In the genomic region with DNA sequence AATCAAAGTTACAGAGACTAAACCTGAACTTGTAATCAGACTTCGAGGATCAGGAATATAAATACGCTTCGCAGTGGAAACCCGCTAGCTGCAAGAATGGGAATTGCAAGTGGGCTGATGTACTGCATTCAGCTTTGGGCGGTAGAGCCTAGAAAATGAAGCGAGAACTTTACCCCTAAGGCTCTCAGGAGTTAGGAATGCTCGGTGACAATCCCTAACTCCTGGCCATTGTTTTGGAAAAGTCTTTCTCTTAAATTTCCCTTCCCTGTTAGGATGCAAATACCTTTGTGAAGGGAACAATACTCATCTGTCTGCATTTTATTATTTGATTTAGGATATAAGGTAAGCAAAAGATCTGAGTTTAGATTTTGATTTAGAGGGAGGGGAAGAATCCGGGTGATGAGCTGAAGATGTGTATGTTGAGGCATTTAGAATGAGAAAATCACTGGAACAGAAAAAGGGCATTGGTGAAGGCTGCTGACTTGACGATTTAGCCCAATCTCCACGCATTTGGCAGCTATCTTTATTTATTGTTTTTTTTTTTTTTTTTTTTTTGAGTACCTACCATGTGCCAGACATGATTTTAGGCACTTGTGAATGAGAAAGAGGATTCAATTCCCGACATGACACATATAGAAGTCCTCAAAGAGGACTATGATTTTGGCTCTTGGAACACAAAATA, we compare ENCODE assay signal across 1 cellular context.
TF ChIP-seq lines count a peak whose summit lies in the region.

No MANE protein-coding gene starts in this region.

TF ChIP-seq in HepG2, 621 proteins besides CTCF, POLR2A, EP300 and RAD21 (continued from another document and continues in another):
- TF ChIP-seq ZNF646 (CRISPR knock-in tag; IDR thresholded peaks at IDR 0.05) = no peak
- TF ChIP-seq, protein P1, sequence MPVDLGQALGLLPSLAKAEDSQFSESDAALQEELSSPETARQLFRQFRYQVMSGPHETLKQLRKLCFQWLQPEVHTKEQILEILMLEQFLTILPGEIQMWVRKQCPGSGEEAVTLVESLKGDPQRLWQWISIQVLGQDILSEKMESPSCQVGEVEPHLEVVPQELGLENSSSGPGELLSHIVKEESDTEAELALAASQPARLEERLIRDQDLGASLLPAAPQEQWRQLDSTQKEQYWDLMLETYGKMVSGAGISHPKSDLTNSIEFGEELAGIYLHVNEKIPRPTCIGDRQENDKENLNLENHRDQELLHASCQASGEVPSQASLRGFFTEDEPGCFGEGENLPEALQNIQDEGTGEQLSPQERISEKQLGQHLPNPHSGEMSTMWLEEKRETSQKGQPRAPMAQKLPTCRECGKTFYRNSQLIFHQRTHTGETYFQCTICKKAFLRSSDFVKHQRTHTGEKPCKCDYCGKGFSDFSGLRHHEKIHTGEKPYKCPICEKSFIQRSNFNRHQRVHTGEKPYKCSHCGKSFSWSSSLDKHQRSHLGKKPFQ (CRISPR knock-in tag; IDR thresholded peaks at IDR 0.05; ENCODE audit: insufficient replicate concordance) = peak; percentile 15
- no peak for TF ChIP-seq ZFY (CRISPR knock-in tag; IDR thresholded peaks at IDR 0.05)
- no peak for TF ChIP-seq HDAC1 (CRISPR knock-in tag; IDR thresholded peaks at IDR 0.05)
- TF ChIP-seq ZKSCAN5 (CRISPR knock-in tag; IDR thresholded peaks at IDR 0.05) = no peak
- TF ChIP-seq AHDC1 (CRISPR knock-in tag; IDR thresholded peaks at IDR 0.05; ENCODE audit: borderline replicate concordance) = no peak
- no peak for TF ChIP-seq GPN1 (CRISPR knock-in tag; IDR thresholded peaks at IDR 0.05; ENCODE audit: borderline replicate concordance)
- no peak for TF ChIP-seq TCF7 (IDR thresholded peaks at IDR 0.05; ENCODE audit: low read depth)
- 0 out of 2 replicates have a peak, but pooled peaks have one; percentile 24 for TF ChIP-seq ZNF124 (CRISPR knock-in tag; IDR thresholded peaks at IDR 0.05)
- TF ChIP-seq, protein P2, sequence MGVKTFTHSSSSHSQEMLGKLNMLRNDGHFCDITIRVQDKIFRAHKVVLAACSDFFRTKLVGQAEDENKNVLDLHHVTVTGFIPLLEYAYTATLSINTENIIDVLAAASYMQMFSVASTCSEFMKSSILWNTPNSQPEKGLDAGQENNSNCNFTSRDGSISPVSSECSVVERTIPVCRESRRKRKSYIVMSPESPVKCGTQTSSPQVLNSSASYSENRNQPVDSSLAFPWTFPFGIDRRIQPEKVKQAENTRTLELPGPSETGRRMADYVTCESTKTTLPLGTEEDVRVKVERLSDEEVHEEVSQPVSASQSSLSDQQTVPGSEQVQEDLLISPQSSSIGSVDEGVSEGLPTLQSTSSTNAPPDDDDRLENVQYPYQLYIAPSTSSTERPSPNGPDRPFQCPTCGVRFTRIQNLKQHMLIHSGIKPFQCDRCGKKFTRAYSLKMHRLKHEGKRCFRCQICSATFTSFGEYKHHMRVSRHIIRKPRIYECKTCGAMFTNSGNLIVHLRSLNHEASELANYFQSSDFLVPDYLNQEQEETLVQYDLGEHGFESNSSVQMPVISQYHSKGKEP (CRISPR knock-in tag; IDR thresholded peaks at IDR 0.05) = no peak
- TF ChIP-seq THAP11 (CRISPR knock-in tag; IDR thresholded peaks at IDR 0.05) = 0 out of 2 replicates have a peak, but pooled peaks have one; percentile 19
- peak; percentile 6; the same call in 1 of the 2 replicates for TF ChIP-seq RXRB (CRISPR knock-in tag; IDR thresholded peaks at IDR 0.05; ENCODE audit: borderline replicate concordance)
- no peak for TF ChIP-seq ZFP91 (CRISPR knock-in tag; IDR thresholded peaks at IDR 0.05; ENCODE audit: borderline replicate concordance)
- no peak for TF ChIP-seq AGO1 (IDR thresholded peaks at IDR 0.05; ENCODE audit: low read depth, low read length, poor library complexity, severe bottlenecking)
- TF ChIP-seq RNF2 (conservative IDR thresholded peaks at IDR 0.05; ENCODE audit: low read depth) = no peak
- TF ChIP-seq ATF1 (CRISPR knock-in tag; IDR thresholded peaks at IDR 0.05) = no peak
- peak; percentile 92 to 93 for TF ChIP-seq MAFK (conservative IDR thresholded peaks at IDR 0.05 in 1 of 2, IDR thresholded peaks at IDR 0.05 in 1 of 2; ENCODE audit: low read length in 2 of 2)
- TF ChIP-seq SMAD3 (CRISPR knock-in tag; IDR thresholded peaks at IDR 0.05) = no peak
- no peak for TF ChIP-seq ZNF557 (CRISPR knock-in tag; IDR thresholded peaks at IDR 0.05)
- no peak for TF ChIP-seq ZNF766 (CRISPR knock-in tag; IDR thresholded peaks at IDR 0.05; ENCODE audit: borderline replicate concordance)
- TF ChIP-seq ZNF430 (CRISPR knock-in tag; IDR thresholded peaks at IDR 0.05) = 0 out of 2 replicates have a peak, but pooled peaks have one; percentile 14
- peak; percentile 26; the same call in 1 of the 2 replicates for TF ChIP-seq CEBPG (CRISPR knock-in tag; IDR thresholded peaks at IDR 0.05)
- TF ChIP-seq ZBTB4 (CRISPR knock-in tag; IDR thresholded peaks at IDR 0.05; ENCODE audit: borderline replicate concordance) = no peak
- TF ChIP-seq ERF (CRISPR knock-in tag; IDR thresholded peaks at IDR 0.05) = 0 out of 2 replicates have a peak, but pooled peaks have one; percentile 13
- 0 out of 2 replicates have a peak, but pooled peaks have one; percentile 26 for TF ChIP-seq ZNF644 (CRISPR knock-in tag; IDR thresholded peaks at IDR 0.05; ENCODE audit: low read depth)
- TF ChIP-seq ZNF761 (CRISPR knock-in tag; conservative IDR thresholded peaks at IDR 0.05) = no peak
- TF ChIP-seq GLI4 (CRISPR knock-in tag; IDR thresholded peaks at IDR 0.05; ENCODE audit: borderline replicate concordance) = no peak
- TF ChIP-seq FOXP4 (CRISPR knock-in tag; IDR thresholded peaks at IDR 0.05) = 0 out of 2 replicates have a peak, but pooled peaks have one; percentile 4
